ENCODE assay signal across 8 cellular contexts in genomic region chr7:37833107-37833817, GRCh38. TPM values are rescaled to one million over a fixed set of nuclear protein-coding genes. Genes with fewer than 3 reads are reported as not detected.
A peak's percentile ranks its signal among the peaks of the same experiment; 100 is the strongest.
DNase-seq lines count a peak whose midpoint lies in the region; ATAC-seq, FAIRE-seq and TF ChIP-seq lines count a peak whose summit lies in the region.

No MANE protein-coding gene starts in this region.

- peak; percentile 39 to 67; a peak in 4 of 6 replicates for ATAC-seq in A549
- peak; percentile 40 for ATAC-seq in stimulated activated effector memory CD8-positive, alpha-beta T cell treated with anti-CD3 and anti-CD28 coated beads, Interleukin-12 subunit alpha, Interleukin-12 subunit beta, amount 100 ng/mL, for 72 hours

- TF ChIP-seq CTCF in A549 (IDR thresholded peaks at IDR 0.05) (peak; percentile 85), GM12865 (IDR thresholded peaks at IDR 0.05; ENCODE audit: insufficient read depth, low read depth, low read length, missing control alignments) (peak; percentile 54)

- TF ChIP-seq POLR2A in A549 (IDR thresholded peaks at IDR 0.05; ENCODE audit: low read length), result no peak

- no peak for TF ChIP-seq EP300 in A549 (IDR thresholded peaks at IDR 0.05)

- H3K9me3 Mint-ChIP-seq in stimulated activated effector memory CD8-positive, alpha-beta T cell treated with anti-CD3 and anti-CD28 coated beads, Interleukin-12 subunit alpha, Interleukin-12 subunit beta, amount 100 ng/mL, for 72 hours, result no peaks in the 10 kb centered on the region

- no peaks in the 10 kb centered on the region for H3K36me3 ChIP-seq in duodenal mucosa (ENCODE audit: control insufficient read depth in 1 of 2, insufficient read depth in 2 of 2, low read length in 2 of 2)

- H3K4me3 ChIP-seq in A549 (peak overlapping the region; percentile 31), GM12865 (ENCODE audit: low read depth, low read length) (peak overlapping the region; percentile 39), duodenal mucosa (ENCODE audit: low read depth in 1 of 2, low read length in 2 of 2) (peak overlapping the region; percentile 52 to 54)

- no peaks in the 10 kb centered on the region for H3K27me3 ChIP-seq in duodenal mucosa (ENCODE audit: control insufficient read depth in 1 of 2, insufficient read depth in 2 of 2, low read length in 2 of 2)

- H3K9me3 ChIP-seq in A549 (0 out of 3 replicates have a peak, but pooled peaks cover 4% of the 10 kb centered on the region), duodenal mucosa (ENCODE audit: control insufficient read depth in 1 of 2, low read length in 2 of 2) (no peaks in the 10 kb centered on the region)

- CTCF ChIA-PET in A549 (lab: Yijun Ruan, JAX), result interaction anchor here (0.6 to 2.8 kb wide), 28 partner anchors 8 to 865 kb away, joined by 3 to 18 read pairs (median 4); no protein-coding TSS in a partner anchor

- peak overlapping the region; percentile 63 to 82 for H3K27ac ChIP-seq in A549
- no peak overlapping the region for H3K27ac ChIP-seq in duodenal mucosa (ENCODE audit: low read depth, low read length)

- H3K36me3 Mint-ChIP-seq in stimulated activated effector memory CD8-positive, alpha-beta T cell treated with anti-CD3 and anti-CD28 coated beads, Interleukin-12 subunit alpha, Interleukin-12 subunit beta, amount 100 ng/mL, for 72 hours, result no peaks in the 10 kb centered on the region

- TF ChIP-seq RAD21 in A549 (conservative IDR thresholded peaks at IDR 0.05 in 1 of 2, IDR thresholded peaks at IDR 0.05 in 1 of 2), result peak; percentile 78 to 84

- no peak for FAIRE-seq in A549 (lab: Jason Lieb, UNC)

- DNase-seq in A549 (ENCODE audit: low read depth in 1 of 2, low spot score in 1 of 2), result peak; percentile 49 to 73
- DNase-seq in GM12865 (ENCODE audit: low read depth), result peak; percentile 78
- peak; percentile 16 for DNase-seq in NCI-H2081 treated with DMSO at 0.1 percent for 48 hours (lab: John Stamatoyannopoulos, UW)
- peak; percentile 45 for DNase-seq in activated CD4-positive, alpha-beta T cell treated with anti-CD3 and anti-CD28 coated beads for 48 hours
- peak; percentile 65 to 76 for DNase-seq in lung microvascular endothelial cell (ENCODE audit: low read depth in 2 of 2)
- no peak for DNase-seq in stimulated activated effector memory CD8-positive, alpha-beta T cell treated with anti-CD3 and anti-CD28 coated beads, Interleukin-12 subunit alpha, Interleukin-12 subunit beta, amount 100 ng/mL, for 72 hours (ENCODE audit: low spot score in 2 of 2)
- DNase-seq in cortex of kidney (lab: John Stamatoyannopoulos, UW), result no peak

- peak overlapping the region in 1 of 2 donors; percentile 20 for H3K9ac ChIP-seq in duodenal mucosa (ENCODE audit: low read depth in 1 of 2, low read length in 2 of 2)

- H3K4me1 ChIP-seq in A549 (peaks cover 10% of the 10 kb centered on the region; the same call in 1 of the 3 replicates), duodenal mucosa (ENCODE audit: control insufficient read depth in 1 of 2, insufficient read depth in 2 of 2, low read length in 2 of 2) (peaks cover 0 to 4% of the 10 kb centered on the region in 2 donors)

- H3K27ac Mint-ChIP-seq in stimulated activated effector memory CD8-positive, alpha-beta T cell treated with anti-CD3 and anti-CD28 coated beads, Interleukin-12 subunit alpha, Interleukin-12 subunit beta, amount 100 ng/mL, for 72 hours, result no peak overlapping the region

- no peaks in the 10 kb centered on the region for H3K4me1 Mint-ChIP-seq in stimulated activated effector memory CD8-positive, alpha-beta T cell treated with anti-CD3 and anti-CD28 coated beads, Interleukin-12 subunit alpha, Interleukin-12 subunit beta, amount 100 ng/mL, for 72 hours

- peak overlapping the region; percentile 46 for H3K4me3 Mint-ChIP-seq in stimulated activated effector memory CD8-positive, alpha-beta T cell treated with anti-CD3 and anti-CD28 coated beads, Interleukin-12 subunit alpha, Interleukin-12 subunit beta, amount 100 ng/mL, for 72 hours

- WGBS in A549 (ENCODE audit: missing lambda C conversion rate), result 30% methylated on average over 21 of the region's 21 CpGs

- peak overlapping the region; percentile 75 for H3K4me2 ChIP-seq in A549

- POLR2A ChIA-PET in A549 (lab: Yijun Ruan, JAX), result no interaction called here

TF ChIP-seq in A549, 52 proteins besides CTCF, POLR2A, EP300 and RAD21:
- TF ChIP-seq MAX (IDR thresholded peaks at IDR 0.05) (no peak), ZC3H11A (IDR thresholded peaks at IDR 0.05) (no peak), POLR2AphosphoS2 (conservative IDR thresholded peaks at IDR 0.05; ENCODE audit: low read length) (no peak), FOXS1 (CRISPR knock-in tag; IDR thresholded peaks at IDR 0.05) (no peak), SMC3 (IDR thresholded peaks at IDR 0.05) (peak; percentile 80), TFCP2L1 (CRISPR knock-in tag; IDR thresholded peaks at IDR 0.05) (no peak), GATA3 (IDR thresholded peaks at IDR 0.05; ENCODE audit: borderline replicate concordance) (peak; percentile 37; the same call in 1 of the 2 replicates), HEYL (CRISPR knock-in tag; IDR thresholded peaks at IDR 0.05) (no peak), EHMT2 (IDR thresholded peaks at IDR 0.05; ENCODE audit: low read depth) (no peak)

RNA-seq across cellular contexts. Expression of gene NME8, which starts 15.1 kb away (rescaled TPM):
- not detected in 2 replicates for polyA plus RNA-seq in A549 (2011; rRNA removed)
- polyA plus RNA-seq in A549 (2012; cell fraction: cytosol; rRNA removed), result not detected in 2 replicates
- not detected in 2 replicates for polyA plus RNA-seq in A549 (2012; cell fraction: nucleus; rRNA removed)
- polyA plus RNA-seq in A549 (2017; fragmentation: RNase III; extraction: RNeasy Plus Mini Kit Qiagen cat#74134 plus additional on column Dnase treatment), result not detected in 3 replicates
- polyA minus RNA-seq in A549 (2011; rRNA and poly(A)+ RNA removed), result not detected in 2 replicates
- total RNA-seq in lung microvascular endothelial cell, result not detected in 2 replicates

Comparison
In these comparisons a context has a peak if more than half of its experiments do, and no peak if none do; other contexts are left out.
1. DNase-seq: peak in A549 (2 of 2), GM12865 (single experiment), NCI-H2081 treated with DMSO at 0.1 percent for 48 hours (single experiment), activated CD4-positive, alpha-beta T cell treated with anti-CD3 and anti-CD28 coated beads for 48 hours (single experiment) and lung microvascular endothelial cell (2 of 2); none in stimulated activated effector memory CD8-positive, alpha-beta T cell treated with anti-CD3 and anti-CD28 coated beads, Interleukin-12 subunit alpha, Interleukin-12 subunit beta, amount 100 ng/mL, for 72 hours (0 of 2) and cortex of kidney (single experiment).
2. Peak in every context shown above with its lines, with median percentiles within 50 percentile points of each other: H3K4me3 ChIP-seq.